ENCODE assay signal across 9 cellular contexts in genomic region chr2:47226124-47227040, GRCh38. TPM values are rescaled to one million over a fixed set of nuclear protein-coding genes. Genes with fewer than 3 reads are reported as not detected.
DNase-seq lines count a peak whose midpoint lies in the region; ATAC-seq lines count a peak whose summit lies in the region.
"Had no signal": no experiment of that assay in that cellular context is flagged by ENCODE, and none has a peak within 500 bp of the region (broad histone marks: within the 10 kb centered on the region; RNA-seq: fewer than 3 reads in every experiment).

No MANE protein-coding gene starts in this region.

- no peak overlapping the region for H3K4me2 ChIP-seq in mesendoderm (ENCODE audit: low read length)
- H3K4me2 ChIP-seq: BLaER1 treated with 17β-estradiol and CSF1 and Interleukin-3, amounts not matched to agents 10 nM and 100 nM had no signal

- H3K9me3 ChIP-seq in SJSA1 (replicated peaks) = no peaks in the 10 kb centered on the region
- H3K9me3 ChIP-seq: BLaER1 treated with 17β-estradiol and CSF1 and Interleukin-3, amounts not matched to agents 10 nM and 100 nM had no signal

- H3K27ac ChIP-seq in SJSA1 (peak overlapping the region; percentile 10; the same call in 1 of the 2 replicates), mesendoderm (ENCODE audit: low read depth, low read length) (peak overlapping the region; percentile 12)
- H3K27ac ChIP-seq: BLaER1 treated with 17β-estradiol and CSF1 and Interleukin-3, amounts not matched to agents 10 nM and 100 nM had no signal

- H4K8ac ChIP-seq in mesendoderm (ENCODE audit: low read depth, low read length) = no peak overlapping the region

- H3K4me3 ChIP-seq in SJSA1 (no peak overlapping the region), mesendoderm (ENCODE audit: low read length) (no peak overlapping the region)
- H3K4me3 ChIP-seq: BLaER1 treated with 17β-estradiol and CSF1 and Interleukin-3, amounts not matched to agents 10 nM and 100 nM had no signal

- no peaks in the 10 kb centered on the region for H3K79me2 ChIP-seq in mesendoderm (ENCODE audit: control insufficient read depth, insufficient read depth, low read length)

- H3K4me1 ChIP-seq in SJSA1 (replicated peaks) (peaks cover 50% of the 10 kb centered on the region), mesendoderm (ENCODE audit: control insufficient read depth, low read depth, low read length) (peaks cover 19% of the 10 kb centered on the region)

- peak overlapping the region; percentile 68 for H2AK5ac ChIP-seq in mesendoderm (ENCODE audit: low read length)

- H3K23ac ChIP-seq in mesendoderm (ENCODE audit: low read length) = no peak overlapping the region

- DNase-seq in COR-L47 (lab: John Stamatoyannopoulos, UW) (peak; percentile 88), NCI-H1417 treated with DMSO at 0.1 percent for 48 hours (lab: John Stamatoyannopoulos, UW) (peak; percentile 97), SJSA1 (ENCODE audit: low read depth in 1 of 2, low spot score in 2 of 2) (peak in 1 of 2 experiments; percentile 23), mesendoderm (no peak), 8988T (no peak)
- DNase-seq in activated CD8-positive, alpha-beta memory T cell treated with anti-CD3 and anti-CD28 coated beads, Interleukin-2, amount 50 U/mL, for 48 hours = no peak

- H4K5ac ChIP-seq in mesendoderm (ENCODE audit: low read length) = peak overlapping the region; percentile 29

- peak overlapping the region; percentile 47 for H3K18ac ChIP-seq in mesendoderm (ENCODE audit: low read length)

- H3K36me3 ChIP-seq in SJSA1 (no peaks in the 10 kb centered on the region), mesendoderm (ENCODE audit: control insufficient read depth, insufficient read depth, low read length) (no peaks in the 10 kb centered on the region)
- H3K36me3 ChIP-seq: BLaER1 treated with 17β-estradiol and CSF1 and Interleukin-3, amounts not matched to agents 10 nM and 100 nM had no signal

- H3K56ac ChIP-seq in mesendoderm (ENCODE audit: low read length) = peak overlapping the region; percentile 70

- no peaks in the 10 kb centered on the region for H3K27me3 ChIP-seq in SJSA1 (replicated peaks)
- no peaks in the 10 kb centered on the region for H3K27me3 ChIP-seq in mesendoderm (ENCODE audit: insufficient read depth, low read length, poor library complexity)
- H3K27me3 ChIP-seq: BLaER1 treated with 17β-estradiol and CSF1 and Interleukin-3, amounts not matched to agents 10 nM and 100 nM had no signal

- WGBS in mesendoderm (ENCODE audit: extremely low coverage, insufficient coverage, low lambda C conversion rate) = no CpG with 5 or more reads among the region's 7 CpGs

- no peak overlapping the region for H2BK15ac ChIP-seq in mesendoderm (replicated peaks; ENCODE audit: low read depth)

- H3K9ac ChIP-seq in mesendoderm (ENCODE audit: low read length) = peak overlapping the region; percentile 33
- H3K9ac ChIP-seq: BLaER1 treated with 17β-estradiol and CSF1 and Interleukin-3, amounts not matched to agents 10 nM and 100 nM had no signal

- H2BK5ac ChIP-seq in mesendoderm (ENCODE audit: low read length) = peak overlapping the region; percentile 52

- H2BK120ac ChIP-seq in mesendoderm (ENCODE audit: low read depth, low read length) = peak overlapping the region; percentile 7

- H3K79me1 ChIP-seq in mesendoderm (ENCODE audit: low read length) = no peaks in the 10 kb centered on the region

- H3K4ac ChIP-seq in mesendoderm (ENCODE audit: low read depth, low read length) = peak overlapping the region; percentile 58

- no peak for ATAC-seq in GM21619 (IDR thresholded peaks at IDR 0.05; ENCODE audit: unreplicated experiment)
- ATAC-seq in HG03439 (IDR thresholded peaks at IDR 0.05; ENCODE audit: unreplicated experiment) = no peak

RNA-seq across cellular contexts. Expression of gene CALM2, which starts 50.1 kb away (rescaled TPM):
- 1,813 and 2,193 TPM in 2 replicates for total RNA-seq in SJSA1 (2014; rRNA removed; shearing (Covaris generic))
- 410 TPM for polyA plus RNA-seq in mesendoderm (2013, experiment 1 of 2)
- polyA plus RNA-seq in mesendoderm (2013, experiment 2 of 2) = 416 TPM

Comparison
In these comparisons a context has a peak if more than half of its experiments do, and no peak if none do; other contexts are left out.
1. DNase-seq: peak in COR-L47 (single experiment) and NCI-H1417 treated with DMSO at 0.1 percent for 48 hours (single experiment); none in mesendoderm (single experiment), activated CD8-positive, alpha-beta memory T cell treated with anti-CD3 and anti-CD28 coated beads, Interleukin-2, amount 50 U/mL, for 48 hours (single experiment) and 8988T (single experiment).